ENCODE assay signal across 8 cellular contexts in genomic region chr2:109213646-109214417, GRCh38.
DNase-seq lines count a peak whose midpoint lies in the region; ATAC-seq and TF ChIP-seq lines count a peak whose summit lies in the region.

No MANE protein-coding gene starts in this region.

- no peak for TF ChIP-seq CTCF in WTC11 (IDR thresholded peaks at IDR 0.05)

- H3K9me3 Mint-ChIP-seq in activated T-cell treated with anti-CD3 and anti-CD28 coated beads, Interleukin-2, amount 50 U/mL, for 72 hours: no peaks in the 10 kb centered on the region
- no peaks in the 10 kb centered on the region for H3K9me3 Mint-ChIP-seq in WTC11

- ATAC-seq in GM18505 (IDR thresholded peaks at IDR 0.05; ENCODE audit: unreplicated experiment) (peak; percentile 77), HG02885 (IDR thresholded peaks at IDR 0.05; ENCODE audit: poor library complexity, unreplicated experiment) (peak; percentile 70), WTC11 (no peak), GM19455 (IDR thresholded peaks at IDR 0.05; ENCODE audit: unreplicated experiment) (no peak)
- peak; percentile 80 to 83 for ATAC-seq in activated T-cell treated with anti-CD3 and anti-CD28 coated beads, Interleukin-2, amount 50 U/mL, for 72 hours (replicated peaks in 1 of 2)

- no peak for TF ChIP-seq POLR2A in GM18505 (IDR thresholded peaks at IDR 0.05; ENCODE audit: borderline replicate concordance, extremely low read depth, insufficient read depth, insufficient read length)

- CTCF ChIA-PET in WTC11 (lab: Charles Lee): no interaction called here

- POLR2A ChIA-PET in WTC11 (lab: Charles Lee): no interaction called here

- DNase-seq in OCI-M1 (lab: John Stamatoyannopoulos, UW): peak; percentile 84
- peak; percentile 76 for DNase-seq in activated T-cell treated with anti-CD3 and anti-CD28 coated beads, Interleukin-2, amount 50 U/mL, for 72 hours
- peak; percentile 79 for DNase-seq in hepatic stellate cell (ENCODE audit: low spot score)
- DNase-seq in stimulated activated CD8-positive, alpha-beta memory T cell treated with anti-CD3 and anti-CD28 coated beads, Interleukin-12 subunit alpha, Interleukin-12 subunit beta, amount 100 ng/mL, for 4 hours (ENCODE audit: low read depth): peak; percentile 41
- no peak for DNase-seq in WTC11 (ENCODE audit: low spot score)

- peak overlapping the region; percentile 58 for H3K27ac Mint-ChIP-seq in activated T-cell treated with anti-CD3 and anti-CD28 coated beads, Interleukin-2, amount 50 U/mL, for 72 hours
- no peak overlapping the region for H3K27ac Mint-ChIP-seq in WTC11

- peaks cover 79% of the 10 kb centered on the region for H3K4me1 Mint-ChIP-seq in activated T-cell treated with anti-CD3 and anti-CD28 coated beads, Interleukin-2, amount 50 U/mL, for 72 hours (ENCODE audit: low read depth)
- H3K4me1 Mint-ChIP-seq in WTC11: peaks cover 20% of the 10 kb centered on the region

- peaks cover 97% of the 10 kb centered on the region for H3K27me3 Mint-ChIP-seq in activated T-cell treated with anti-CD3 and anti-CD28 coated beads, Interleukin-2, amount 50 U/mL, for 72 hours (ENCODE audit: low read depth)
- no peaks in the 10 kb centered on the region for H3K27me3 Mint-ChIP-seq in WTC11 (ENCODE audit: low read depth)

- H3K4me3 Mint-ChIP-seq in activated T-cell treated with anti-CD3 and anti-CD28 coated beads, Interleukin-2, amount 50 U/mL, for 72 hours: peak overlapping the region; percentile 78 to 87
- H3K4me3 Mint-ChIP-seq in WTC11: no peak overlapping the region

- peaks cover 0 to 4% of the 10 kb centered on the region in 2 donors for H3K36me3 Mint-ChIP-seq in activated T-cell treated with anti-CD3 and anti-CD28 coated beads, Interleukin-2, amount 50 U/mL, for 72 hours (ENCODE audit: insufficient read depth in 2 of 2)
- no peaks in the 10 kb centered on the region for H3K36me3 Mint-ChIP-seq in WTC11

TF ChIP-seq in WTC11, 78 proteins besides CTCF, POLR2A, EP300 and RAD21:
- TF ChIP-seq, protein P1, sequence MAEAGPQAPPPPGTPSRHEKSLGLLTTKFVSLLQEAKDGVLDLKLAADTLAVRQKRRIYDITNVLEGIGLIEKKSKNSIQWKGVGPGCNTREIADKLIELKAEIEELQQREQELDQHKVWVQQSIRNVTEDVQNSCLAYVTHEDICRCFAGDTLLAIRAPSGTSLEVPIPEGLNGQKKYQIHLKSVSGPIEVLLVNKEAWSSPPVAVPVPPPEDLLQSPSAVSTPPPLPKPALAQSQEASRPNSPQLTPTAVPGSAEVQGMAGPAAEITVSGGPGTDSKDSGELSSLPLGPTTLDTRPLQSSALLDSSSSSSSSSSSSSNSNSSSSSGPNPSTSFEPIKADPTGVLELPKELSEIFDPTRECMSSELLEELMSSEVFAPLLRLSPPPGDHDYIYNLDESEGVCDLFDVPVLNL (CRISPR knock-in tag; IDR thresholded peaks at IDR 0.05; ENCODE audit: borderline replicate concordance, low read depth): no peak
- TF ChIP-seq MXD4 (CRISPR knock-in tag; IDR thresholded peaks at IDR 0.05; ENCODE audit: borderline replicate concordance) (no peak), ATF1 (CRISPR knock-in tag; IDR thresholded peaks at IDR 0.05) (no peak)
- TF ChIP-seq, protein P2, sequence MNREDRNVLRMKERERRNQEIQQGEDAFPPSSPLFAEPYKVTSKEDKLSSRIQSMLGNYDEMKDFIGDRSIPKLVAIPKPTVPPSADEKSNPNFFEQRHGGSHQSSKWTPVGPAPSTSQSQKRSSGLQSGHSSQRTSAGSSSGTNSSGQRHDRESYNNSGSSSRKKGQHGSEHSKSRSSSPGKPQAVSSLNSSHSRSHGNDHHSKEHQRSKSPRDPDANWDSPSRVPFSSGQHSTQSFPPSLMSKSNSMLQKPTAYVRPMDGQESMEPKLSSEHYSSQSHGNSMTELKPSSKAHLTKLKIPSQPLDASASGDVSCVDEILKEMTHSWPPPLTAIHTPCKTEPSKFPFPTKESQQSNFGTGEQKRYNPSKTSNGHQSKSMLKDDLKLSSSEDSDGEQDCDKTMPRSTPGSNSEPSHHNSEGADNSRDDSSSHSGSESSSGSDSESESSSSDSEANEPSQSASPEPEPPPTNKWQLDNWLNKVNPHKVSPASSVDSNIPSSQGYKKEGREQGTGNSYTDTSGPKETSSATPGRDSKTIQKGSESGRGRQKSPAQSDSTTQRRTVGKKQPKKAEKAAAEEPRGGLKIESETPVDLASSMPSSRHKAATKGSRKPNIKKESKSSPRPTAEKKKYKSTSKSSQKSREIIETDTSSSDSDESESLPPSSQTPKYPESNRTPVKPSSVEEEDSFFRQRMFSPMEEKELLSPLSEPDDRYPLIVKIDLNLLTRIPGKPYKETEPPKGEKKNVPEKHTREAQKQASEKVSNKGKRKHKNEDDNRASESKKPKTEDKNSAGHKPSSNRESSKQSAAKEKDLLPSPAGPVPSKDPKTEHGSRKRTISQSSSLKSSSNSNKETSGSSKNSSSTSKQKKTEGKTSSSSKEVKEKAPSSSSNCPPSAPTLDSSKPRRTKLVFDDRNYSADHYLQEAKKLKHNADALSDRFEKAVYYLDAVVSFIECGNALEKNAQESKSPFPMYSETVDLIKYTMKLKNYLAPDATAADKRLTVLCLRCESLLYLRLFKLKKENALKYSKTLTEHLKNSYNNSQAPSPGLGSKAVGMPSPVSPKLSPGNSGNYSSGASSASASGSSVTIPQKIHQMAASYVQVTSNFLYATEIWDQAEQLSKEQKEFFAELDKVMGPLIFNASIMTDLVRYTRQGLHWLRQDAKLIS (CRISPR knock-in tag; IDR thresholded peaks at IDR 0.05; ENCODE audit: borderline replicate concordance): no peak

Comparison
In these comparisons a context has a peak if more than half of its experiments do, and no peak if none do; other contexts are left out.
1. ATAC-seq: peak in GM18505 (single experiment), HG02885 (single experiment) and activated T-cell treated with anti-CD3 and anti-CD28 coated beads, Interleukin-2, amount 50 U/mL, for 72 hours (2 of 2); none in WTC11 (single experiment) and GM19455 (single experiment).